Comparison of ENCODE assay signal across 15 cellular contexts in genomic region chr20:10079964-10080363, GRCh38. TPM values are rescaled to one million over a fixed set of nuclear protein-coding genes. Genes with fewer than 3 reads are reported as not detected.
DNase-seq lines count a peak whose midpoint lies in the region; ATAC-seq and TF ChIP-seq lines count a peak whose summit lies in the region.
"Had no signal": no experiment of that assay in that cellular context is flagged by ENCODE, and none has a peak within 500 bp of the region (broad histone marks: within the 10 kb centered on the region; RNA-seq: fewer than 3 reads in every experiment).

No MANE protein-coding gene starts in this region.

- H3K4me1 ChIP-seq in lung (ENCODE audit: control insufficient read depth in 2 of 2, insufficient read depth in 2 of 2, low read length in 2 of 2): no peaks in the 10 kb centered on the region
- no peaks in the 10 kb centered on the region for H3K4me1 ChIP-seq in SJCRH30

- peak; percentile 67 for ATAC-seq in lung (ENCODE audit: insufficient read depth, low FRiP score)
- ATAC-seq: activated CD8-positive, alpha-beta memory T cell treated with anti-CD3 and anti-CD28 coated beads, Interleukin-2, amount 10 ng/mL, durations not matched to agents 7 days and 5 days had no signal

- H3K27me3 ChIP-seq in lung (ENCODE audit: control insufficient read depth, insufficient read depth): no peaks in the 10 kb centered on the region
- H3K27me3 ChIP-seq in SJCRH30: no peaks in the 10 kb centered on the region
- H3K27me3 ChIP-seq: BLaER1, ovary had no signal

- peaks cover 0 to 4% of the 10 kb centered on the region in 2 donors for H3K9me3 ChIP-seq in lung (ENCODE audit: control insufficient read depth in 2 of 2, insufficient read depth in 1 of 2, low read length in 1 of 2)
- no peaks in the 10 kb centered on the region for H3K9me3 ChIP-seq in SJCRH30 (replicated peaks)
- H3K9me3 ChIP-seq: esophagus muscularis mucosa, ovary had no signal

- TF ChIP-seq CTCF in lung (IDR thresholded peaks at IDR 0.05; ENCODE audit: control extremely low read depth, extremely low read depth): no peak

- H3K36me3 ChIP-seq in lung (ENCODE audit: control insufficient read depth in 2 of 2, insufficient read depth in 2 of 2, low read length in 2 of 2): no peaks in the 10 kb centered on the region
- no peaks in the 10 kb centered on the region for H3K36me3 ChIP-seq in SJCRH30
- H3K36me3 ChIP-seq: BLaER1, esophagus muscularis mucosa, ovary had no signal

- DNase-seq in AG08396 (ENCODE audit: low spot score) (peak; percentile 54), M059J (ENCODE audit: low read depth) (peak; percentile 63), dedifferentiated amniotic fluid mesenchymal stem cell (ENCODE audit: extremely low spot score) (peak; percentile 70), lung (ENCODE audit: low spot score) (no peak), SJCRH30 (no peak), midbrain (lab: John Stamatoyannopoulos, UW) (no peak), NCI-H2171 (lab: John Stamatoyannopoulos, UW) (no peak)
- DNase-seq in activated T-cell treated with anti-CD3 and anti-CD28 coated beads, Interleukin-2, amount 50 U/mL, for 1 hour: no peak
- DNase-seq: activated CD8-positive, alpha-beta memory T cell treated with anti-CD3 and anti-CD28 coated beads, Interleukin-2, amount 10 ng/mL, durations not matched to agents 7 days and 5 days; NCI-H2107; ovary; stimulated activated CD4-positive, alpha-beta T cell treated with anti-CD3 and anti-CD28 coated beads, Interleukin-12 subunit alpha, Interleukin-12 subunit beta, amount 100 ng/mL, for 4 hours had no signal

- H3K27ac ChIP-seq in lung (ENCODE audit: low read depth in 1 of 2, low read length in 1 of 2): no peak overlapping the region
- no peak overlapping the region for H3K27ac ChIP-seq in SJCRH30
- H3K27ac ChIP-seq: BLaER1, ovary, VCaP had no signal

- H3K4me3 ChIP-seq in lung (no peak overlapping the region), SJCRH30 (no peak overlapping the region)
- H3K4me3 ChIP-seq: BLaER1, esophagus muscularis mucosa, ovary had no signal

RNA-seq across cellular contexts. Expression of gene ANKEF1, which starts 45.2 kb away (rescaled TPM):
- total RNA-seq in M059J (2014; rRNA removed; shearing (Covaris generic)): 4.5 and 6.3 TPM in 2 replicates
- 1 to 10 TPM; 7.9 to 8.4 TPM for total RNA-seq in lung
- polyA plus RNA-seq in lung: 1 to 10 TPM; 2.0 to 3.4 TPM
- not detected in 2 replicates for total RNA-seq in SJCRH30 (2014; rRNA removed; shearing (Covaris generic))

Comparison
In these comparisons a context has a peak if more than half of its experiments do, and no peak if none do; other contexts are left out.
1. DNase-seq: peak in AG08396 (single experiment), M059J (single experiment) and dedifferentiated amniotic fluid mesenchymal stem cell (single experiment); none in lung (single experiment), activated T-cell treated with anti-CD3 and anti-CD28 coated beads, Interleukin-2, amount 50 U/mL, for 1 hour (single experiment), SJCRH30 (0 of 2), midbrain (single experiment) and NCI-H2171 (single experiment).